11 cellular contexts compared by ENCODE assay signal in genomic region chr4:12723849-12724447, GRCh38.
DNase-seq lines count a peak whose midpoint lies in the region; FAIRE-seq and TF ChIP-seq lines count a peak whose summit lies in the region.
"Had no signal": no experiment of that assay in that cellular context is flagged by ENCODE, and none has a peak within 500 bp of the region (broad histone marks: within the 10 kb centered on the region; RNA-seq: fewer than 3 reads in every experiment).

No MANE protein-coding gene starts in this region.

- no peaks in the 10 kb centered on the region for H3K36me3 ChIP-seq in Loucy (ENCODE audit: insufficient read depth, low read length)
- H3K36me3 ChIP-seq: SJCRH30 had no signal

- no peak for FAIRE-seq in GM12892 (lab: Jason Lieb, UNC)

- no peak overlapping the region for H3K27ac ChIP-seq in coronary artery
- H3K27ac ChIP-seq: SJCRH30, skin epidermis had no signal

- H3K9ac ChIP-seq in Loucy (ENCODE audit: low read depth, low read length, poor library complexity, severe bottlenecking) = no peak overlapping the region

- H3K4me3 ChIP-seq in Loucy (ENCODE audit: low read length, poor library complexity, severe bottlenecking) = peak overlapping the region; percentile 45
- peak overlapping the region; percentile 43 for H3K4me3 ChIP-seq in coronary artery
- H3K4me3 ChIP-seq: SJCRH30, skin epidermis had no signal

- no peaks in the 10 kb centered on the region for H4K20me1 ChIP-seq in Loucy (ENCODE audit: insufficient read depth, low read length, poor library complexity, severe bottlenecking)

- H3K4me1 ChIP-seq in Loucy (ENCODE audit: insufficient read depth, low read length, poor library complexity, severe bottlenecking) = no peaks in the 10 kb centered on the region
- H3K4me1 ChIP-seq: SJCRH30 had no signal

- H3K9me3 ChIP-seq in Loucy (ENCODE audit: insufficient read depth, low read depth, low read length) = no peaks in the 10 kb centered on the region
- H3K9me3 ChIP-seq: SJCRH30 had no signal

- TF ChIP-seq CTCF in GM13977 (IDR thresholded peaks at IDR 0.05; ENCODE audit: extremely low read depth, insufficient read depth, missing control alignments) (peak; percentile 22), Loucy (conservative IDR thresholded peaks at IDR 0.05; ENCODE audit: low read length) (peak; percentile 40; the same call in 1 of the 2 replicates), coronary artery (IDR thresholded peaks at IDR 0.05) (no peak)

- no peaks in the 10 kb centered on the region for H3K27me3 ChIP-seq in Loucy (ENCODE audit: insufficient read depth, low read length, poor library complexity, severe bottlenecking)
- H3K27me3 ChIP-seq: SJCRH30 had no signal

- H3K9me2 ChIP-seq in Loucy (replicated peaks; ENCODE audit: low read depth, low read length) = no peaks in the 10 kb centered on the region

- peak overlapping the region; percentile 84 for H2AFZ ChIP-seq in Loucy (ENCODE audit: low read length)

- no peak for TF ChIP-seq POLR2A in GM12892 (IDR thresholded peaks at IDR 0.05; ENCODE audit: low read depth, low read length)

- DNase-seq in GM13977 (ENCODE audit: low spot score) = no peak
- DNase-seq in coronary artery (ENCODE audit: low spot score) = no peak
- DNase-seq in myocyte (ENCODE audit: low read depth) = peak; percentile 1
- DNase-seq in activated T-cell treated with anti-CD3 and anti-CD28 coated beads for 4 hours = no peak
- DNase-seq in NCI-H774 (lab: John Stamatoyannopoulos, UW) = no peak
- no peak for DNase-seq in GM12892 (ENCODE audit: insufficient read length)
- DNase-seq: CD4-positive, CD25-positive, alpha-beta regulatory T cell; kidney glomerular epithelial cell had no signal

- no peaks in the 10 kb centered on the region for H3K79me2 ChIP-seq in Loucy (ENCODE audit: insufficient read depth, low read length)

- in situ Hi-C loops in GM13977 (cut with MboI; ENCODE audit: low pct_unique_long_range_greater_than_20kb, low sequenced_read_pairs, unreplicated experiment) = no loop called here

- peak overlapping the region; percentile 46 for H3K4me2 ChIP-seq in Loucy (ENCODE audit: low read depth, low read length, poor library complexity, severe bottlenecking)

- H3F3A ChIP-seq in Loucy (ENCODE audit: low read depth) = no peaks in the 10 kb centered on the region
